ENCODE assay signal across 9 cellular contexts in the genomic region with DNA sequence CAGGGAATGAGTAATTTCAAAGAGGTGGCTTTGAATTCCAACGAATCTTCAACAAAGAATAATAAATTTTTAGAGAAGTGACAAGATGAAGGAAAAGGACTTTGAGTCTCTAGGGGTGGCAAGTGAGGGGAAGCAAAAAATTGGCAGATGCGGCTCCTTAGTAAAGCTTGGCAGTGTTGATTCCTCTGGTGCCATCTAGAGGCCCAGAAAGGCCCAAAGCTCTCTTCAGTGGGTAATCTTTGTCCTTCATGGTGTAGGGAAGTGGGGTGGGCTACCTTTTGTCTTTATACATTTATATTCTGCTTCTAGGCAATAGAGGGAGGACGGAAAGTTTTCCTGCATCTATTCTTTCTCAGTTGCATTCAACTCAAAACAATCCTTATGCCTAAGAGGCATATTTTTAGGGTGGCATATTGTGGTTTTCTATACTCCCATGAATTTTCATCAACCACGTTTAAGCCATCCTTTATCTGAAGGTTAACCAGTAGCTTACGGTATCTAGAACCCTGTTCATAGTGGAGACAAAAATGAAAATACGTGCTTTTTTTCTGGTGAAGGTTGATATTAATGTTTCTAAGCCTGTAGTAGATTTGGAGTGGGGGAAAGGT. TPM values are rescaled to one million over a fixed set of nuclear protein-coding genes. Genes with fewer than 3 reads are reported as not detected.
DNase-seq lines count a peak whose midpoint lies in the region; ATAC-seq and TF ChIP-seq lines count a peak whose summit lies in the region.
"Had no signal": no experiment of that assay in that cellular context is flagged by ENCODE, and none has a peak within 500 bp of the region (broad histone marks: within the 10 kb centered on the region; RNA-seq: fewer than 3 reads in every experiment).

No MANE protein-coding gene starts in this region.

- H3K4me3 Mint-ChIP-seq in stimulated activated effector memory CD8-positive, alpha-beta T cell treated with anti-CD3 and anti-CD28 coated beads, Interleukin-12 subunit alpha, Interleukin-12 subunit beta, amount 100 ng/mL, for 72 hours, result no peak overlapping the region

- TF ChIP-seq RAD21 in neural cell (conservative IDR thresholded peaks at IDR 0.05), result peak; percentile 73

- H3K9me2 ChIP-seq in OCI-LY1 (ENCODE audit: low read depth, low read length) (no peaks in the 10 kb centered on the region), neural cell (ENCODE audit: insufficient read depth, low read length) (no peaks in the 10 kb centered on the region)

- H3K4me2 ChIP-seq in OCI-LY1 (ENCODE audit: low read length), result no peak overlapping the region
- H3K4me2 ChIP-seq in neural cell (ENCODE audit: low read length), result no peak overlapping the region

- TF ChIP-seq CTCF in OCI-LY1 (IDR thresholded peaks at IDR 0.05; ENCODE audit: low read length) (peak; percentile 54), epithelial cell of esophagus (IDR thresholded peaks at IDR 0.05; ENCODE audit: insufficient read depth, low read depth, low read length, missing control alignments) (peak; percentile 58), neural cell (IDR thresholded peaks at IDR 0.05; ENCODE audit: poor library complexity, severe bottlenecking) (peak; percentile 69)

- H2AFZ ChIP-seq in OCI-LY1 (ENCODE audit: low read length), result no peak overlapping the region
- no peak overlapping the region for H2AFZ ChIP-seq in neural cell (ENCODE audit: low read depth, low read length)

- H3K79me2 ChIP-seq in OCI-LY1 (ENCODE audit: insufficient read depth, low read length) (no peaks in the 10 kb centered on the region), neural cell (replicated peaks; ENCODE audit: insufficient read depth, low read length) (no peaks in the 10 kb centered on the region)

- 0 out of 2 replicates have a peak, but pooled peaks cover 3% of the 10 kb centered on the region for H3F3A ChIP-seq in OCI-LY1 (ENCODE audit: insufficient read depth, low read length)
- no peaks in the 10 kb centered on the region for H3F3A ChIP-seq in neural cell (ENCODE audit: insufficient read depth, low read length, poor library complexity, severe bottlenecking)

- H3K36me3 ChIP-seq in OCI-LY1 (ENCODE audit: insufficient read depth, low read length) (peaks cover 93% of the 10 kb centered on the region), neural cell (ENCODE audit: insufficient read depth, low read length) (peaks cover 15% of the 10 kb centered on the region)

- H3K9ac ChIP-seq in OCI-LY1 (ENCODE audit: low read length), result no peak overlapping the region
- H3K9ac ChIP-seq in neural cell (ENCODE audit: low read length), result no peak overlapping the region
- H3K9ac ChIP-seq: BLaER1 treated with 17β-estradiol and CSF1 and Interleukin-3, amounts not matched to agents 10 nM and 100 nM had no signal

- ATAC-seq in HG02981 (IDR thresholded peaks at IDR 0.05; ENCODE audit: unreplicated experiment), result peak; percentile 49
- no peak for ATAC-seq in stimulated activated effector memory CD8-positive, alpha-beta T cell treated with anti-CD3 and anti-CD28 coated beads, Interleukin-12 subunit alpha, Interleukin-12 subunit beta, amount 100 ng/mL, for 72 hours

- H3K9me3 ChIP-seq in OCI-LY1 (ENCODE audit: low read length) (no peaks in the 10 kb centered on the region), neural cell (ENCODE audit: low read length) (no peaks in the 10 kb centered on the region)
- H3K9me3 ChIP-seq: BLaER1 treated with 17β-estradiol and CSF1 and Interleukin-3, amounts not matched to agents 10 nM and 100 nM had no signal

- H4K20me1 ChIP-seq in OCI-LY1 (ENCODE audit: insufficient read depth, low read length), result no peaks in the 10 kb centered on the region
- no peaks in the 10 kb centered on the region for H4K20me1 ChIP-seq in neural cell (ENCODE audit: insufficient read depth)

- H3K27ac Mint-ChIP-seq in stimulated activated effector memory CD8-positive, alpha-beta T cell treated with anti-CD3 and anti-CD28 coated beads, Interleukin-12 subunit alpha, Interleukin-12 subunit beta, amount 100 ng/mL, for 72 hours, result no peak overlapping the region

- H3K27me3 ChIP-seq in OCI-LY1 (ENCODE audit: insufficient read depth, low read length) (no peaks in the 10 kb centered on the region), neural cell (ENCODE audit: insufficient read depth, low read depth, low read length) (no peaks in the 10 kb centered on the region)
- H3K27me3 ChIP-seq: BLaER1 treated with 17β-estradiol and CSF1 and Interleukin-3, amounts not matched to agents 10 nM and 100 nM had no signal

- DNase-seq in NCI-H146 (lab: John Stamatoyannopoulos, UW), result peak; percentile 18
- DNase-seq in NCI-H146 treated with DMSO at 0.1 percent for 48 hours (lab: John Stamatoyannopoulos, UW; ENCODE audit: unreplicated experiment), result no peak
- peak; percentile 22 for DNase-seq in epithelial cell of esophagus (ENCODE audit: low read depth)
- no peak for DNase-seq in stimulated activated effector memory CD8-positive, alpha-beta T cell treated with anti-CD3 and anti-CD28 coated beads, Interleukin-12 subunit alpha, Interleukin-12 subunit beta, amount 100 ng/mL, for 72 hours (ENCODE audit: low spot score in 2 of 2)
- DNase-seq in NCI-H2029 (lab: John Stamatoyannopoulos, UW), result no peak

- no peaks in the 10 kb centered on the region for H3K9me3 Mint-ChIP-seq in stimulated activated effector memory CD8-positive, alpha-beta T cell treated with anti-CD3 and anti-CD28 coated beads, Interleukin-12 subunit alpha, Interleukin-12 subunit beta, amount 100 ng/mL, for 72 hours

- H3K27ac ChIP-seq in OCI-LY1 (ENCODE audit: low read depth, low read length, poor library complexity, severe bottlenecking) (no peak overlapping the region), neural cell (ENCODE audit: low read length) (no peak overlapping the region)

- H3K4me3 ChIP-seq in OCI-LY1 (ENCODE audit: low read depth, low read length, poor library complexity, severe bottlenecking) (no peak overlapping the region), epithelial cell of esophagus (ENCODE audit: low read length) (no peak overlapping the region), neural cell (ENCODE audit: low read length) (no peak overlapping the region)
- H3K4me3 ChIP-seq: BLaER1 treated with 17β-estradiol and CSF1 and Interleukin-3, amounts not matched to agents 10 nM and 100 nM had no signal

- peaks cover 100% of the 10 kb centered on the region for H3K36me3 Mint-ChIP-seq in stimulated activated effector memory CD8-positive, alpha-beta T cell treated with anti-CD3 and anti-CD28 coated beads, Interleukin-12 subunit alpha, Interleukin-12 subunit beta, amount 100 ng/mL, for 72 hours

- H3K4me1 ChIP-seq in OCI-LY1 (ENCODE audit: insufficient read depth, low read length, severe bottlenecking), result no peaks in the 10 kb centered on the region

- peaks cover 20% of the 10 kb centered on the region for H3K4me1 Mint-ChIP-seq in stimulated activated effector memory CD8-positive, alpha-beta T cell treated with anti-CD3 and anti-CD28 coated beads, Interleukin-12 subunit alpha, Interleukin-12 subunit beta, amount 100 ng/mL, for 72 hours

- no peak for TF ChIP-seq EP300 in neural cell (conservative IDR thresholded peaks at IDR 0.05; ENCODE audit: poor library complexity, severe bottlenecking)

TF ChIP-seq in neural cell, 6 proteins besides CTCF, POLR2A, EP300 and RAD21:
- TF ChIP-seq SMC3 (conservative IDR thresholded peaks at IDR 0.05; ENCODE audit: poor library complexity) (peak; percentile 71), EZH2 (IDR thresholded peaks at IDR 0.05; ENCODE audit: borderline replicate concordance, insufficient read depth, low read length, poor library complexity, severe bottlenecking) (no peak)

RNA-seq across cellular contexts. Expression of gene ROPN1L, which starts 17.5 kb away (rescaled TPM):
- polyA plus RNA-seq in neural cell, result 0.52 and 4.3 TPM in 2 replicates
- polyA minus RNA-seq in neural cell, result 0.97 and 2.3 TPM in 2 replicates

Comparison
In these comparisons a context has a peak if more than half of its experiments do, and no peak if none do; other contexts are left out.
1. DNase-seq: peak in NCI-H146 (single experiment) and epithelial cell of esophagus (single experiment); none in NCI-H146 treated with DMSO at 0.1 percent for 48 hours (single experiment), stimulated activated effector memory CD8-positive, alpha-beta T cell treated with anti-CD3 and anti-CD28 coated beads, Interleukin-12 subunit alpha, Interleukin-12 subunit beta, amount 100 ng/mL, for 72 hours (0 of 2) and NCI-H2029 (single experiment).
2. Peak in every context shown above with its lines, with median percentiles within 50 percentile points of each other: CTCF ChIP-seq.